8 cellular contexts compared by ENCODE assay signal in the genomic region with DNA sequence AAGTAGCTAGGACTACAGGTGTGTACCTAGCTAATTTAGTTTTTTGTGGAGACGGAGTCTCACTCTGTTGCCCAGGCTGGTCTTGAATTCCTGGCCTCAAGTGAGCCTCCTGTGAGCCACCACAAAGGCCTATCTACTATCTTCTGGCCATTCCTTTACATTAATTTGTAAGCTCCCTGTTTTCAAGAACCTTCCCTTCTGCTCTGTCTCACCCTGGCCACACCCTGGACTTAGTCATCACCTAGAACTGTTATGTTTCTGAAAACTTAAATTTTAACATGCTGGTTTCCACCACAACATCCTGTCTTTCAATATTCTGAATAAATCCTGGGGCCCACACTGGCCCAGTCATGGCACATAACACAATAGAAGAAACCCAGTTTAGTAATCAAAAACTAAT. TPM values are rescaled to one million over a fixed set of nuclear protein-coding genes. Genes with fewer than 3 reads are reported as not detected.
DNase-seq lines count a peak whose midpoint lies in the region; ATAC-seq, FAIRE-seq and TF ChIP-seq lines count a peak whose summit lies in the region.

No MANE protein-coding gene starts in this region.

- intact Hi-C loops in dendritic cell treated with granulocyte-macrophage colony-stimulating factor and Interleukin-4, amounts not matched to agents 40 ng/mL and 50 ng/mL, for 4 days (cut with micrococcal nuclease) = no loop called here
- intact Hi-C loops in cardiac septum (cut with DNase I) = no loop called here

- H3K4me1 Mint-ChIP-seq in T-helper 17 cell = peaks cover 66% of the 10 kb centered on the region
- H3K4me1 Mint-ChIP-seq in dendritic cell treated with granulocyte-macrophage colony-stimulating factor and Interleukin-4, amounts not matched to agents 40 ng/mL and 50 ng/mL, for 4 days (ENCODE audit: low read depth) = peaks cover 67% of the 10 kb centered on the region

- in situ Hi-C loops in HAP-1 (cut with MboI; ENCODE audit: low sequenced_read_pairs) = loop anchor here (25.0 kb wide), 1 partner anchor 555 kb away; the partner anchor contains the start of gene DUSP12

- H3K27me3 Mint-ChIP-seq in T-helper 17 cell = no peaks in the 10 kb centered on the region
- no peaks in the 10 kb centered on the region for H3K27me3 Mint-ChIP-seq in dendritic cell treated with granulocyte-macrophage colony-stimulating factor and Interleukin-4, amounts not matched to agents 40 ng/mL and 50 ng/mL, for 4 days

- DNase-seq in GM12891 (ENCODE audit: insufficient read length, low spot score) (no peak), T-helper 17 cell (no peak), HAP-1 (ENCODE audit: low spot score in 2 of 2) (no peak), cardiac septum (ENCODE audit: low spot score) (no peak), hippocampal formation (lab: John Stamatoyannopoulos, UW) (no peak)
- DNase-seq in stimulated activated CD8-positive, alpha-beta memory T cell treated with anti-CD3 and anti-CD28 coated beads, Interleukin-7, amount 100 ng/mL, for 4 hours (ENCODE audit: low read depth in 2 of 2) = peak; percentile 48 to 56

- H3K36me3 ChIP-seq in HAP-1 (replicated peaks) = no peaks in the 10 kb centered on the region

- peaks cover 1% of the 10 kb centered on the region for H3K36me3 Mint-ChIP-seq in T-helper 17 cell (ENCODE audit: low read depth)
- peaks cover 3% of the 10 kb centered on the region for H3K36me3 Mint-ChIP-seq in dendritic cell treated with granulocyte-macrophage colony-stimulating factor and Interleukin-4, amounts not matched to agents 40 ng/mL and 50 ng/mL, for 4 days (ENCODE audit: low read depth)

- H3K4me3 Mint-ChIP-seq in T-helper 17 cell = peak overlapping the region; percentile 88
- H3K4me3 Mint-ChIP-seq in dendritic cell treated with granulocyte-macrophage colony-stimulating factor and Interleukin-4, amounts not matched to agents 40 ng/mL and 50 ng/mL, for 4 days = peak overlapping the region; percentile 17

- 0 out of 2 replicates have a peak, but pooled peaks cover 3% of the 10 kb centered on the region for H3K27me3 ChIP-seq in HAP-1 (ENCODE audit: low read depth)

- H3K4me1 ChIP-seq in HAP-1 = peaks cover 8% of the 10 kb centered on the region

- no peak overlapping the region for H3K4me3 ChIP-seq in HAP-1

- H3K27ac Mint-ChIP-seq in T-helper 17 cell = peak overlapping the region; percentile 95
- peak overlapping the region; percentile 58 for H3K27ac Mint-ChIP-seq in dendritic cell treated with granulocyte-macrophage colony-stimulating factor and Interleukin-4, amounts not matched to agents 40 ng/mL and 50 ng/mL, for 4 days

- no peaks in the 10 kb centered on the region for H3K9me3 Mint-ChIP-seq in dendritic cell treated with granulocyte-macrophage colony-stimulating factor and Interleukin-4, amounts not matched to agents 40 ng/mL and 50 ng/mL, for 4 days

- ATAC-seq in HG02870 (IDR thresholded peaks at IDR 0.05; ENCODE audit: unreplicated experiment) (peak; percentile 41), T-helper 17 cell (peak; percentile 45)

- no peaks in the 10 kb centered on the region for H3K9me3 ChIP-seq in T-helper 17 cell (ENCODE audit: control insufficient read depth, low read length, poor library complexity, severe bottlenecking)
- no peaks in the 10 kb centered on the region for H3K9me3 ChIP-seq in HAP-1

- peak; percentile 20 for FAIRE-seq in GM12891 (lab: Jason Lieb, UNC)

- no peak for TF ChIP-seq POLR2A in GM12891 (IDR thresholded peaks at IDR 0.05; ENCODE audit: low read depth, low read length)

TF ChIP-seq in GM12891, 5 proteins besides CTCF, POLR2A, EP300 and RAD21:
- no peak for TF ChIP-seq PAX5 (IDR thresholded peaks at IDR 0.05; ENCODE audit: insufficient read depth, low read length, severe bottlenecking)
- no peak for TF ChIP-seq TAF1 (IDR thresholded peaks at IDR 0.05; ENCODE audit: low read depth, low read length)
- no peak for TF ChIP-seq SPI1 (IDR thresholded peaks at IDR 0.05; ENCODE audit: low read depth, low read length)
- TF ChIP-seq POLR2AphosphoS5 (IDR thresholded peaks at IDR 0.05; ENCODE audit: low read depth, low read length) = no peak
- TF ChIP-seq POU2F2 (IDR thresholded peaks at IDR 0.05; ENCODE audit: low read depth, low read length) = no peak

RNA-seq across cellular contexts. Expression of gene B4GALT3, which starts 4.9 kb away (rescaled TPM):
- 29.6 TPM for polyA plus RNA-seq in GM12891 (2012; ENCODE audit: low read depth, missing spikeins)
- total RNA-seq in T-helper 17 cell = 10 to 100 TPM; 43.7 to 49.2 TPM
- 22.2 TPM for total RNA-seq in cardiac septum

RNA-seq across cellular contexts. Expression of gene PPOX, which starts 16.0 kb away (rescaled TPM):
- polyA plus RNA-seq in GM12891 (2012; ENCODE audit: low read depth, missing spikeins) = 12.9 TPM
- total RNA-seq in T-helper 17 cell = 10 to 100 TPM; 40.4 to 43.7 TPM
- total RNA-seq in cardiac septum = 12.9 TPM

RNA-seq across cellular contexts. Expression of gene ADAMTS4, which starts 16.6 kb away (rescaled TPM):
- polyA plus RNA-seq in GM12891 (2012; ENCODE audit: low read depth, missing spikeins) = 0.05 TPM
- under 1 TPM; 0.31 to 0.77 TPM for total RNA-seq in T-helper 17 cell
- 24.0 TPM for total RNA-seq in cardiac septum

RNA-seq across cellular contexts. Expression of gene NDUFS2, which starts 20.0 kb away (rescaled TPM):
- polyA plus RNA-seq in GM12891 (2012; ENCODE audit: low read depth, missing spikeins) = 105 TPM
- total RNA-seq in T-helper 17 cell = 10 to 100 TPM; 57.1 to 58.5 TPM
- total RNA-seq in cardiac septum = 253 TPM

RNA-seq across cellular contexts. Expression of gene USP21, which starts 22.9 kb away (rescaled TPM):
- polyA plus RNA-seq in GM12891 (2012; ENCODE audit: low read depth, missing spikeins) = 13.5 TPM
- total RNA-seq in T-helper 17 cell = 10 to 100 TPM; 35.9 to 37.0 TPM
- total RNA-seq in cardiac septum = 17.4 TPM

Comparison
In these comparisons a context has a peak if more than half of its experiments do, and no peak if none do; other contexts are left out.
1. DNase-seq: peak in stimulated activated CD8-positive, alpha-beta memory T cell treated with anti-CD3 and anti-CD28 coated beads, Interleukin-7, amount 100 ng/mL, for 4 hours (2 of 2); none in GM12891 (single experiment), T-helper 17 cell (0 of 3), HAP-1 (0 of 2), cardiac septum (single experiment) and hippocampal formation (0 of 2).
2. RNA of gene ADAMTS4, which starts 16.6 kb away (total RNA-seq): 24.0 TPM in cardiac septum (single experiment); 0.31 to 0.77 TPM in T-helper 17 cell; every median in the first group is over 10 times any median in the second.